ENCODE assay signal across 8 cellular contexts in genomic region chr1:211257831-211258225, GRCh38. TPM values are rescaled to one million over a fixed set of nuclear protein-coding genes. Genes with fewer than 3 reads are reported as not detected.
DNase-seq lines count a peak whose midpoint lies in the region; ATAC-seq and TF ChIP-seq lines count a peak whose summit lies in the region.

No MANE protein-coding gene starts in this region.

- H3K4me2 ChIP-seq in BLaER1, result peak overlapping the region; percentile 92

- no peaks in the 10 kb centered on the region for H3K9me3 ChIP-seq in BLaER1
- H3K9me3 ChIP-seq in effector memory CD4-positive, alpha-beta T cell (ENCODE audit: control insufficient read depth, low read length), result no peaks in the 10 kb centered on the region

- no peak for ATAC-seq in natural killer cell treated with Interleukin-12 subunit alpha and Interleukin-12 subunit beta and Interleukin-15 and Interleukin-18, amount 100 ng/mL, for 72 hours

- H3K4me3 ChIP-seq in BLaER1, result peak overlapping the region; percentile 89
- peak overlapping the region; percentile 73 for H3K4me3 ChIP-seq in NB4 (ENCODE audit: low read depth, low read length)
- H3K4me3 ChIP-seq in effector memory CD4-positive, alpha-beta T cell (ENCODE audit: insufficient read depth, low read depth, low read length, poor library complexity, severe bottlenecking), result peak overlapping the region; percentile 81

- DNase-seq in NB4 (ENCODE audit: low read depth) (no peak), HPDE6-E6E7 (ENCODE audit: extremely low spot score) (no peak), COLO829 (ENCODE audit: low spot score) (no peak), NCI-H1105 treated with DMSO at 0.1 percent for 48 hours (lab: John Stamatoyannopoulos, UW) (no peak), activated gamma-delta T cell treated with Interleukin-2 at 50 U/mL for 16 hours (no peak)
- no peak for DNase-seq in effector memory CD4-positive, alpha-beta T cell
- no peak for DNase-seq in natural killer cell treated with Interleukin-12 subunit alpha and Interleukin-12 subunit beta and Interleukin-15 and Interleukin-18, amount 100 ng/mL, for 72 hours (ENCODE audit: low spot score)

- H3K27me3 ChIP-seq in BLaER1, result no peaks in the 10 kb centered on the region
- no peaks in the 10 kb centered on the region for H3K27me3 ChIP-seq in effector memory CD4-positive, alpha-beta T cell (replicated peaks; ENCODE audit: control insufficient read depth, insufficient read depth, low read length, poor library complexity, severe bottlenecking)

- no peak for TF ChIP-seq CTCF in NB4 (IDR thresholded peaks at IDR 0.05; ENCODE audit: low read depth, low read length)

- no peaks in the 10 kb centered on the region for H3K27me3 Mint-ChIP-seq in natural killer cell treated with Interleukin-12 subunit alpha and Interleukin-12 subunit beta and Interleukin-15 and Interleukin-18, amount 100 ng/mL, for 72 hours

- peaks cover 12 to 16% of the 10 kb centered on the region in 2 donors for H3K4me1 Mint-ChIP-seq in natural killer cell treated with Interleukin-12 subunit alpha and Interleukin-12 subunit beta and Interleukin-15 and Interleukin-18, amount 100 ng/mL, for 72 hours (ENCODE audit: low read depth in 2 of 2)

- no peaks in the 10 kb centered on the region for H3K36me3 ChIP-seq in BLaER1
- no peaks in the 10 kb centered on the region for H3K36me3 ChIP-seq in effector memory CD4-positive, alpha-beta T cell (ENCODE audit: control insufficient read depth, insufficient read depth, low read length)

- peaks cover 23% of the 10 kb centered on the region for H3K4me1 ChIP-seq in BLaER1
- peaks cover 11% of the 10 kb centered on the region for H3K4me1 ChIP-seq in effector memory CD4-positive, alpha-beta T cell (ENCODE audit: control insufficient read depth, insufficient read depth, low read length, poor library complexity, severe bottlenecking)

- H3K9ac ChIP-seq in BLaER1, result peak overlapping the region; percentile 98

- peaks cover 10% of the 10 kb centered on the region; the same call in 1 of the 2 replicates for H4K20me1 ChIP-seq in BLaER1

- H3K27ac ChIP-seq in BLaER1, result peak overlapping the region; percentile 97
- peak overlapping the region; percentile 82 for H3K27ac ChIP-seq in effector memory CD4-positive, alpha-beta T cell (ENCODE audit: insufficient read depth, low read length, poor library complexity, severe bottlenecking)

- peak overlapping the region; percentile 92 to 95 for H3K27ac Mint-ChIP-seq in natural killer cell treated with Interleukin-12 subunit alpha and Interleukin-12 subunit beta and Interleukin-15 and Interleukin-18, amount 100 ng/mL, for 72 hours

- H3K4me3 Mint-ChIP-seq in natural killer cell treated with Interleukin-12 subunit alpha and Interleukin-12 subunit beta and Interleukin-15 and Interleukin-18, amount 100 ng/mL, for 72 hours, result peak overlapping the region; percentile 99

- no peaks in the 10 kb centered on the region for H3K9me3 Mint-ChIP-seq in natural killer cell treated with Interleukin-12 subunit alpha and Interleukin-12 subunit beta and Interleukin-15 and Interleukin-18, amount 100 ng/mL, for 72 hours

- H3K36me3 Mint-ChIP-seq in natural killer cell treated with Interleukin-12 subunit alpha and Interleukin-12 subunit beta and Interleukin-15 and Interleukin-18, amount 100 ng/mL, for 72 hours, result no peaks in the 10 kb centered on the region

- no peak for TF ChIP-seq POLR2A in NB4 (IDR thresholded peaks at IDR 0.05; ENCODE audit: extremely low read depth, insufficient read length)

RNA-seq across cellular contexts. Expression of gene RCOR3, which starts 1.3 kb away (rescaled TPM):
- total RNA-seq in natural killer cell treated with Interleukin-12 subunit alpha and Interleukin-12 subunit beta and Interleukin-15 and Interleukin-18, amount 100 ng/mL, for 72 hours, result 10 to 100 TPM; 42.1 to 63.0 TPM
